In genomic region chr20:60203451-60203850, GRCh38 we compare ENCODE assay signal across 25 cellular contexts.
A peak's percentile ranks its signal among the peaks of the same experiment; 100 is the strongest.
DNase-seq lines count a peak whose midpoint lies in the region; ATAC-seq and TF ChIP-seq lines count a peak whose summit lies in the region.
"Had no signal": no experiment of that assay in that cellular context is flagged by ENCODE, and none has a peak within 500 bp of the region (broad histone marks: within the 10 kb centered on the region; RNA-seq: fewer than 3 reads in every experiment).

No MANE protein-coding gene starts in this region.

- H3K9me3 Mint-ChIP-seq in HFFc6 = peaks cover 6% of the 10 kb centered on the region; the same call in 1 of the 2 replicates
- no peaks in the 10 kb centered on the region for H3K9me3 Mint-ChIP-seq in type B pancreatic cell
- H3K9me3 Mint-ChIP-seq in activated CD4-positive, alpha-beta T cell treated with anti-CD3 and anti-CD28 coated beads for 36 hours (ENCODE audit: low read depth) = peaks cover 10% of the 10 kb centered on the region

- POLR2A ChIA-PET in activated CD4-positive, alpha-beta T cell treated with anti-CD3 and anti-CD28 coated beads for 36 hours (lab: Charles Lee) = no interaction called here

- H3K4me3 ChIP-seq in brain microvascular endothelial cell (ENCODE audit: low read depth, low read length) = no peak overlapping the region
- H3K4me3 ChIP-seq: A549; BLaER1 treated with 17β-estradiol and CSF1 and Interleukin-3, amounts not matched to agents 10 nM and 100 nM; colonic mucosa; HAP-1; left ventricle myocardium inferior; neural progenitor cell; Peyer's patch; SK-N-MC had no signal

- no peak overlapping the region for H3K4me3 Mint-ChIP-seq in HFFc6
- no peak overlapping the region for H3K4me3 Mint-ChIP-seq in type B pancreatic cell
- H3K4me3 Mint-ChIP-seq in activated CD4-positive, alpha-beta T cell treated with anti-CD3 and anti-CD28 coated beads for 36 hours = no peak overlapping the region
- H3K4me3 Mint-ChIP-seq: brain, neural progenitor cell had no signal

- H3K36me3 Mint-ChIP-seq in HFFc6 (ENCODE audit: low read depth) (no peaks in the 10 kb centered on the region), type B pancreatic cell (no peaks in the 10 kb centered on the region)
- peaks cover 3% of the 10 kb centered on the region for H3K36me3 Mint-ChIP-seq in activated CD4-positive, alpha-beta T cell treated with anti-CD3 and anti-CD28 coated beads for 36 hours (ENCODE audit: low read depth)
- H3K36me3 Mint-ChIP-seq: brain had no signal

- CTCF ChIA-PET in activated CD4-positive, alpha-beta T cell treated with anti-CD3 and anti-CD28 coated beads for 36 hours (lab: Charles Lee) = interaction anchor here (0.8 kb wide), 1 partner anchor 9 kb away, joined by 4 read pairs; no protein-coding TSS in a partner anchor

- H3K27me3 ChIP-seq in brain microvascular endothelial cell (replicated peaks) = no peaks in the 10 kb centered on the region
- H3K27me3 ChIP-seq: BLaER1 treated with 17β-estradiol and CSF1 and Interleukin-3, amounts not matched to agents 10 nM and 100 nM; colonic mucosa; neural progenitor cell; Peyer's patch had no signal

- in situ Hi-C loops in brain microvascular endothelial cell (cut with HindIII; ENCODE audit: low pct_ligation_motif_present, low sequenced_read_pairs) = no loop called here

- H3K4me1 Mint-ChIP-seq in HFFc6 (ENCODE audit: low read depth) (peaks cover 22% of the 10 kb centered on the region), type B pancreatic cell (ENCODE audit: unreplicated experiment) (no peaks in the 10 kb centered on the region)
- H3K4me1 Mint-ChIP-seq in activated CD4-positive, alpha-beta T cell treated with anti-CD3 and anti-CD28 coated beads for 36 hours = no peaks in the 10 kb centered on the region

- TF ChIP-seq CTCF in HFFc6 (IDR thresholded peaks at IDR 0.05) (no peak), type B pancreatic cell (conservative IDR thresholded peaks at IDR 0.05) (no peak), brain microvascular endothelial cell (IDR thresholded peaks at IDR 0.05; ENCODE audit: low read depth, low read length, missing control alignments) (no peak)

- H3K27ac Mint-ChIP-seq in HFFc6 (no peak overlapping the region), type B pancreatic cell (no peak overlapping the region)
- H3K27ac Mint-ChIP-seq in activated CD4-positive, alpha-beta T cell treated with anti-CD3 and anti-CD28 coated beads for 36 hours = no peak overlapping the region
- H3K27ac Mint-ChIP-seq: brain, progenitor cell of endocrine pancreas had no signal

- peak; percentile 17 for DNase-seq in AG08396 (ENCODE audit: low spot score)
- peak; percentile 25 for DNase-seq in HFFc6
- DNase-seq in SW 1271 (lab: John Stamatoyannopoulos, UW) = peak; percentile 42 to 43
- DNase-seq in glomerular visceral epithelial cell (ENCODE audit: extremely low spot score) = peak; percentile 12
- DNase-seq in type B pancreatic cell (ENCODE audit: extremely low spot score, unreplicated experiment) = no peak
- no peak for DNase-seq in NCI-H1436 (lab: John Stamatoyannopoulos, UW)
- no peak for DNase-seq in activated CD4-positive, alpha-beta T cell treated with anti-CD3 and anti-CD28 coated beads for 36 hours
- DNase-seq in brain microvascular endothelial cell = no peak
- DNase-seq: Caco-2; colonic mucosa; DMS79 treated with DMSO at 0.1 percent for 48 hours; left ventricle myocardium inferior; NCI-H1417; NK-92 treated with Interleukin-12 subunit alpha and Interleukin-12 subunit beta, amount 100 ng/mL, for 24 hours; Peyer's patch; stimulated activated CD8-positive, alpha-beta memory T cell treated with anti-CD3 and anti-CD28 coated beads, Interleukin-4, amount 100 ng/mL, for 48 hours; trophoblast cell had no signal

- peaks cover 2% of the 10 kb centered on the region for H3K27me3 Mint-ChIP-seq in HFFc6 (ENCODE audit: insufficient read depth)
- peaks cover 6% of the 10 kb centered on the region for H3K27me3 Mint-ChIP-seq in type B pancreatic cell
- H3K27me3 Mint-ChIP-seq in activated CD4-positive, alpha-beta T cell treated with anti-CD3 and anti-CD28 coated beads for 36 hours = peaks cover 7% of the 10 kb centered on the region

- H3K27ac ChIP-seq in brain microvascular endothelial cell = no peak overlapping the region
- H3K27ac ChIP-seq: A549; BLaER1 treated with 17β-estradiol and CSF1 and Interleukin-3, amounts not matched to agents 10 nM and 100 nM; colonic mucosa; left ventricle myocardium inferior; neural progenitor cell; Peyer's patch; SK-N-MC had no signal

- no peaks in the 10 kb centered on the region for H3K36me3 ChIP-seq in brain microvascular endothelial cell (replicated peaks)
- H3K36me3 ChIP-seq: colonic mucosa, HAP-1, left ventricle myocardium inferior, neural progenitor cell, Peyer's patch had no signal

- intact Hi-C loops in activated CD4-positive, alpha-beta T cell treated with anti-CD3 and anti-CD28 coated beads for 36 hours (cut with DNase I, micrococcal nuclease) = loop anchor here in 1 of 2 experiments (10.0 kb wide), 1 partner anchor 259 kb away; the partner anchor contains the start of genes FAM217B and PPP1R3D

- ATAC-seq in activated CD4-positive, alpha-beta T cell treated with anti-CD3 and anti-CD28 coated beads for 36 hours = no peak
- ATAC-seq: A549, HepG2 had no signal

Comparison
In these comparisons a context has a peak if more than half of its experiments do, and no peak if none do; other contexts are left out.
1. DNase-seq: peak in AG08396 (single experiment), HFFc6 (single experiment), SW 1271 (2 of 2) and glomerular visceral epithelial cell (single experiment); none in type B pancreatic cell (single experiment), NCI-H1436 (single experiment), activated CD4-positive, alpha-beta T cell treated with anti-CD3 and anti-CD28 coated beads for 36 hours (single experiment) and brain microvascular endothelial cell (single experiment).